Comparison of ENCODE assay signal across 4 cellular contexts in the genomic region with DNA sequence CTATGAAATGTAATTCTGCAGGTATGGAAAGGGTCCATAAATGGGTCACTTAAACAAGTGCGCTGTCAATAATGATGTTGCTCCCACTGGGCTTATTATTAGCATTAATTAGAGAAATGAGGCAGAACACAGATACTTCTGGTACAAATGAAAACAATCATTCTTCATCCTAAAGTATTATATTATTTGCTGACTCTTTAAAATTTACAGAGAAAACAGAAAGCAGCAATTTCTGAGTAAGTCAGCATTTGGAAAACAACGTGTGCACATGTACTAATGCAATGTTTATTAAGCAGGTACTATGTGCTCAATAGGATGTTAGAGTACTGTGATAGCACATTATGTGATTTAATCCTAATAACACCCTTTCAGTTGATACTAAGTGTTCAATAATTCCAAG.
TF ChIP-seq lines count a peak whose summit lies in the region.

No MANE protein-coding gene starts in this region.

TF ChIP-seq in HepG2, 621 proteins besides CTCF, POLR2A, EP300 and RAD21:
- TF ChIP-seq MAFF (IDR thresholded peaks at IDR 0.05; ENCODE audit: low read depth, low read length) = peak; percentile 71; the same call in 1 of the 2 replicates
- no peak for TF ChIP-seq FOXK1 (CRISPR knock-in tag; IDR thresholded peaks at IDR 0.05; ENCODE audit: borderline replicate concordance, low read depth)
- no peak for TF ChIP-seq RXRA (CRISPR knock-in tag; IDR thresholded peaks at IDR 0.05)
- peak; percentile 40 to 81; a peak in 3 of 4 replicates for TF ChIP-seq MAFK (conservative IDR thresholded peaks at IDR 0.05 in 1 of 2, IDR thresholded peaks at IDR 0.05 in 1 of 2; ENCODE audit: low read length in 2 of 2)
- no peak for TF ChIP-seq STAT5B (CRISPR knock-in tag; IDR thresholded peaks at IDR 0.05)
- no peak for TF ChIP-seq TBL1XR1 (IDR thresholded peaks at IDR 0.05; ENCODE audit: borderline replicate concordance, low read length, partially characterized antibody)
- no peak for TF ChIP-seq IKZF4 (CRISPR knock-in tag; IDR thresholded peaks at IDR 0.05; ENCODE audit: borderline replicate concordance, low read depth, not compliant biosample characterization)

TF ChIP-seq in A549, 52 proteins besides CTCF, POLR2A, EP300 and RAD21:
- TF ChIP-seq MAFK (IDR thresholded peaks at IDR 0.05; ENCODE audit: partially characterized antibody) (peak; percentile 84), FOSB (CRISPR knock-in tag; IDR thresholded peaks at IDR 0.05) (no peak)

TF ChIP-seq in IMR-90, 13 proteins besides CTCF, POLR2A, EP300 and RAD21:
- TF ChIP-seq MAFK (IDR thresholded peaks at IDR 0.05; ENCODE audit: low read depth, low read length) (peak; percentile 69), RFX5 (IDR thresholded peaks at IDR 0.05; ENCODE audit: low read depth, low read length) (no peak)

TF ChIP-seq in K562, 482 proteins besides CTCF, POLR2A, EP300 and RAD21:
- TF ChIP-seq ZNF274 (IDR thresholded peaks at IDR 0.05; ENCODE audit: borderline replicate concordance, low read depth, low read length) = no peak
- TF ChIP-seq, protein P1, sequence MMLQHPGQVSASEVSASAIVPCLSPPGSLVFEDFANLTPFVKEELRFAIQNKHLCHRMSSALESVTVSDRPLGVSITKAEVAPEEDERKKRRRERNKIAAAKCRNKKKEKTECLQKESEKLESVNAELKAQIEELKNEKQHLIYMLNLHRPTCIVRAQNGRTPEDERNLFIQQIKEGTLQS (IDR thresholded peaks at IDR 0.05) = no peak
- TF ChIP-seq, protein P1 (CRISPR knock-in tag; conservative IDR thresholded peaks at IDR 0.05) = no peak
- TF ChIP-seq MAFF (IDR thresholded peaks at IDR 0.05; ENCODE audit: low read length) = peak; percentile 30; the same call in 1 of the 2 replicates
- no peak for TF ChIP-seq ZFX (CRISPR knock-in tag; IDR thresholded peaks at IDR 0.05)
- no peak for TF ChIP-seq FOXJ2 (tag; IDR thresholded peaks at IDR 0.05)
- no peak for TF ChIP-seq HNRNPK (IDR thresholded peaks at IDR 0.05; ENCODE audit: low read depth, low read length, poor library complexity, severe bottlenecking)
- peak; percentile 55; the same call in 1 of the 2 replicates for TF ChIP-seq ZNF316 (IDR thresholded peaks at IDR 0.05)
- TF ChIP-seq ZNF561 (CRISPR knock-in tag; conservative IDR thresholded peaks at IDR 0.05) = no peak
- TF ChIP-seq, protein P2, sequence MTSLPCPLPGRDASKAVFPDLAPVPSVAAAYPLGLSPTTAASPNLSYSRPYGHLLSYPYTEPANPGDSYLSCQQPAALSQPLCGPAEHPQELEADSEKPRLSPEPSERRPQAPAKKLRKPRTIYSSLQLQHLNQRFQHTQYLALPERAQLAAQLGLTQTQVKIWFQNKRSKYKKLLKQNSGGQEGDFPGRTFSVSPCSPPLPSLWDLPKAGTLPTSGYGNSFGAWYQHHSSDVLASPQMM (CRISPR knock-in tag; IDR thresholded peaks at IDR 0.05) = no peak
- no peak for TF ChIP-seq TRIM24 (IDR thresholded peaks at IDR 0.05)
- TF ChIP-seq MEF2D (tag; conservative IDR thresholded peaks at IDR 0.05; ENCODE audit: low read depth) = no peak
- no peak for TF ChIP-seq SRSF1 (IDR thresholded peaks at IDR 0.05; ENCODE audit: low read depth, low read length)
- TF ChIP-seq ZNF609 (CRISPR knock-in tag; IDR thresholded peaks at IDR 0.05; ENCODE audit: borderline replicate concordance) = no peak
- no peak for TF ChIP-seq JUN (IDR thresholded peaks at IDR 0.05; ENCODE audit: borderline replicate concordance, low read depth, low read length)
- no peak for TF ChIP-seq JUN (CRISPR knock-in tag; IDR thresholded peaks at IDR 0.05; ENCODE audit: borderline replicate concordance)
- TF ChIP-seq ETV6 (IDR thresholded peaks at IDR 0.05; ENCODE audit: borderline replicate concordance in 1 of 2, low read depth in 2 of 2, low read length in 1 of 2) = no peak
- TF ChIP-seq ETV6 (CRISPR knock-in tag; IDR thresholded peaks at IDR 0.05; ENCODE audit: borderline replicate concordance) = no peak
- TF ChIP-seq HLTF (IDR thresholded peaks at IDR 0.05) = no peak
- TF ChIP-seq ELF1 (tag; IDR thresholded peaks at IDR 0.05) = no peak
- TF ChIP-seq MAFG (tag; conservative IDR thresholded peaks at IDR 0.05) = 0 out of 2 replicates have a peak, but pooled peaks have one; percentile 15
- no peak for TF ChIP-seq ETV1 (tag; conservative IDR thresholded peaks at IDR 0.05; ENCODE audit: low read depth)
